Comparison of ENCODE assay signal across 1 cellular context in genomic region chr17:63621684-63622570, GRCh38.
TF ChIP-seq lines count a peak whose summit lies in the region.

Gene MAP3K3 (plus strand): TSS chr17:63622417. CDS start chr17:63622760, 343 bp downstream.

TF ChIP-seq in HepG2, 621 proteins besides CTCF, POLR2A, EP300 and RAD21 (continued from another document and continues in another):
- TF ChIP-seq ZNF609 (CRISPR knock-in tag; IDR thresholded peaks at IDR 0.05; ENCODE audit: borderline replicate concordance) (peak; percentile 54; the same call in 1 of the 2 replicates), KAT2B (IDR thresholded peaks at IDR 0.05; ENCODE audit: borderline replicate concordance, low read depth, low read length) (no peak), HOXA5 (CRISPR knock-in tag; IDR thresholded peaks at IDR 0.05) (peak; percentile 88), HNF1A (IDR thresholded peaks at IDR 0.05; ENCODE audit: low read depth) (0 out of 2 replicates have a peak, but pooled peaks have one; percentile 22), HNF1A (CRISPR knock-in tag; IDR thresholded peaks at IDR 0.05; ENCODE audit: borderline replicate concordance) (peak; percentile 78; the same call in 1 of the 2 replicates), ZFP1 (CRISPR knock-in tag; IDR thresholded peaks at IDR 0.05) (peak; percentile 79; the same call in 1 of the 2 replicates), ZNF18 (CRISPR knock-in tag; IDR thresholded peaks at IDR 0.05; ENCODE audit: insufficient replicate concordance) (peak; percentile 69), CREM (IDR thresholded peaks at IDR 0.05) (peak; percentile 84), CREM (CRISPR knock-in tag; IDR thresholded peaks at IDR 0.05) (no peak), ZNF121 (CRISPR knock-in tag; IDR thresholded peaks at IDR 0.05) (peak; percentile 17; the same call in 1 of the 2 replicates), MIER3 (CRISPR knock-in tag; IDR thresholded peaks at IDR 0.05; ENCODE audit: borderline replicate concordance) (no peak; the same call in 1 of the 2 replicates), ZNF556 (CRISPR knock-in tag; IDR thresholded peaks at IDR 0.05; ENCODE audit: borderline replicate concordance) (peak; percentile 84; the same call in 1 of the 2 replicates), DMTF1 (CRISPR knock-in tag; IDR thresholded peaks at IDR 0.05) (no peak), GRHL1 (CRISPR knock-in tag; conservative IDR thresholded peaks at IDR 0.05) (no peak), NR1H2 (CRISPR knock-in tag; IDR thresholded peaks at IDR 0.05; ENCODE audit: borderline replicate concordance, low read depth) (no peak), IRX3 (CRISPR knock-in tag; IDR thresholded peaks at IDR 0.05; ENCODE audit: borderline replicate concordance, low read depth) (no peak), ZNF550 (CRISPR knock-in tag; IDR thresholded peaks at IDR 0.05; ENCODE audit: borderline replicate concordance) (no peak), DMAP1 (CRISPR knock-in tag; IDR thresholded peaks at IDR 0.05) (peak; percentile 65), PAF1 (CRISPR knock-in tag; IDR thresholded peaks at IDR 0.05) (no peak), NFKB2 (CRISPR knock-in tag; IDR thresholded peaks at IDR 0.05; ENCODE audit: borderline replicate concordance) (no peak; the same call in none of the 2 replicates), ZNF629 (CRISPR knock-in tag; conservative IDR thresholded peaks at IDR 0.05) (peak; percentile 35; the same call in 1 of the 2 replicates), ARID4A (CRISPR knock-in tag; IDR thresholded peaks at IDR 0.05; ENCODE audit: borderline replicate concordance) (peak; percentile 81; the same call in 1 of the 2 replicates), BRD4 (CRISPR knock-in tag; IDR thresholded peaks at IDR 0.05) (peak; percentile 81; the same call in 1 of the 2 replicates), NONO (IDR thresholded peaks at IDR 0.05) (no peak), NONO (CRISPR knock-in tag; conservative IDR thresholded peaks at IDR 0.05) (peak; percentile 66), PHF8 (CRISPR knock-in tag; IDR thresholded peaks at IDR 0.05) (peak; percentile 97), ZNF572 (CRISPR knock-in tag; IDR thresholded peaks at IDR 0.05) (no peak), PHF20 (CRISPR knock-in tag; IDR thresholded peaks at IDR 0.05) (peak; percentile 79), ZNF781 (CRISPR knock-in tag; IDR thresholded peaks at IDR 0.05; ENCODE audit: borderline replicate concordance, not compliant biosample characterization) (peak; percentile 96), ATRX (CRISPR knock-in tag; IDR thresholded peaks at IDR 0.05; ENCODE audit: borderline replicate concordance) (no peak), FOXA1 (IDR thresholded peaks at IDR 0.05) (no peak), FOXA1 (CRISPR knock-in tag; IDR thresholded peaks at IDR 0.05) (peak; percentile 6; the same call in 1 of the 2 replicates), ZNF687 (CRISPR knock-in tag; IDR thresholded peaks at IDR 0.05) (peak; percentile 92), MTF2 (CRISPR knock-in tag; IDR thresholded peaks at IDR 0.05; ENCODE audit: borderline replicate concordance) (no peak)
